In the genomic region with DNA sequence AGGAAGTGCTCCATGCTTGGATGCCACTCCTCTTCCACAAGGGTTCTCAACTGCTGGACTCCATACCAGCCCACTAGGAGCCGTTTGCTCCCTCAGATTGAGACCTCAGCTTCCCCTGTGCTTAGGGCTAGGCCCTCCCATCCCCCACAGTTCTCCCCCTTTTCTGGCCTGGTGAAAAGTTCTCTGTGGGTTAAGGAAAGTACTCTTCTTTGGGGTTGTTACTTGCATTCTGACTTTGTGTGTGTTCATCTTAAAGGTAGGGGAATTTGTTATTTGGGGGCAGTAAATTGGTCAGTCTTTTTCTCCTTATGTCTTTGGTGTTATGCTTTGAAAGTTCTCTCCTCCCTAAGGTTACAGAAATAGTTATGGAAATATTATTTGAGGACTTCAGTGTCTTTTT, we compare ENCODE assay signal across 15 cellular contexts. TPM values are rescaled to one million over a fixed set of nuclear protein-coding genes. Genes with fewer than 3 reads are reported as not detected.
DNase-seq lines count a peak whose midpoint lies in the region; ATAC-seq and TF ChIP-seq lines count a peak whose summit lies in the region.
"Had no signal": no experiment of that assay in that cellular context is flagged by ENCODE, and none has a peak within 500 bp of the region (broad histone marks: within the 10 kb centered on the region; RNA-seq: fewer than 3 reads in every experiment).

No MANE protein-coding gene starts in this region.

- H3K4me3 Mint-ChIP-seq in CD8-positive, alpha-beta T cell = no peak overlapping the region
- no peak overlapping the region for H3K4me3 Mint-ChIP-seq in endodermal cell
- no peak overlapping the region for H3K4me3 Mint-ChIP-seq in activated CD4-positive, alpha-beta memory T cell treated with anti-CD3 and anti-CD28 coated beads, Interleukin-2, amount 10 ng/mL, durations not matched to agents 7 days and 5 days
- H3K4me3 Mint-ChIP-seq: CD4-positive, CD25-positive, alpha-beta regulatory T cell; H9 had no signal

- H3K36me3 Mint-ChIP-seq in CD8-positive, alpha-beta T cell = no peaks in the 10 kb centered on the region
- no peaks in the 10 kb centered on the region for H3K36me3 Mint-ChIP-seq in endodermal cell (ENCODE audit: low read depth)
- no peaks in the 10 kb centered on the region for H3K36me3 Mint-ChIP-seq in activated CD4-positive, alpha-beta memory T cell treated with anti-CD3 and anti-CD28 coated beads, Interleukin-2, amount 10 ng/mL, durations not matched to agents 7 days and 5 days (ENCODE audit: low read depth)
- H3K36me3 Mint-ChIP-seq: CD4-positive, CD25-positive, alpha-beta regulatory T cell had no signal

- ATAC-seq in CD8-positive, alpha-beta T cell = no peak

- H3K36me3 ChIP-seq in CD8-positive, alpha-beta T cell (ENCODE audit: insufficient read depth, low read length) = no peaks in the 10 kb centered on the region
- H3K36me3 ChIP-seq in Loucy (ENCODE audit: insufficient read depth, low read length) (no peaks in the 10 kb centered on the region), endodermal cell (ENCODE audit: control insufficient read depth, insufficient read depth, low read length) (no peaks in the 10 kb centered on the region), osteoblast (ENCODE audit: insufficient read depth, low read length) (no peaks in the 10 kb centered on the region)
- H3K36me3 ChIP-seq: BE2C had no signal

- in situ Hi-C loops in ACHN (cut with HindIII; ENCODE audit: low pct_ligation_motif_present, low pct_unique_long_range_greater_than_20kb, low sequenced_read_pairs) = no loop called here

- no peaks in the 10 kb centered on the region for H3K9me3 Mint-ChIP-seq in CD8-positive, alpha-beta T cell
- no peaks in the 10 kb centered on the region for H3K9me3 Mint-ChIP-seq in endodermal cell
- H3K9me3 Mint-ChIP-seq in activated CD4-positive, alpha-beta memory T cell treated with anti-CD3 and anti-CD28 coated beads, Interleukin-2, amount 10 ng/mL, durations not matched to agents 7 days and 5 days = no peaks in the 10 kb centered on the region
- H3K9me3 Mint-ChIP-seq: H9 had no signal

- H3K4me1 Mint-ChIP-seq in CD8-positive, alpha-beta T cell (ENCODE audit: low read depth) = no peaks in the 10 kb centered on the region
- H3K4me1 Mint-ChIP-seq in endodermal cell = no peaks in the 10 kb centered on the region
- no peaks in the 10 kb centered on the region for H3K4me1 Mint-ChIP-seq in activated CD4-positive, alpha-beta memory T cell treated with anti-CD3 and anti-CD28 coated beads, Interleukin-2, amount 10 ng/mL, durations not matched to agents 7 days and 5 days
- H3K4me1 Mint-ChIP-seq: CD4-positive, CD25-positive, alpha-beta regulatory T cell; H9 had no signal

- H3K9me2 ChIP-seq in Loucy (replicated peaks; ENCODE audit: low read depth, low read length) = no peaks in the 10 kb centered on the region

- H3F3A ChIP-seq in Loucy (ENCODE audit: low read depth) = no peaks in the 10 kb centered on the region

- no peak for DNase-seq in CD8-positive, alpha-beta T cell
- DNase-seq in endodermal cell = no peak
- DNase-seq in osteoblast (ENCODE audit: insufficient read length, low spot score, missing footprints) = peak; percentile 79
- no peak for DNase-seq in ACHN
- no peak for DNase-seq in NCI-H2107 (lab: John Stamatoyannopoulos, UW)
- no peak for DNase-seq in AG08395 (ENCODE audit: low spot score)
- DNase-seq in activated CD4-positive, alpha-beta memory T cell treated with anti-CD3 and anti-CD28 coated beads, Interleukin-2, amount 10 ng/mL, durations not matched to agents 7 days and 5 days = no peak
- DNase-seq: 8988T; BE2C; C1 segment of cervical spinal cord; Caco-2; CD4-positive, CD25-positive, alpha-beta regulatory T cell; GOT3; H9 had no signal

- H3K9me3 ChIP-seq in CD8-positive, alpha-beta T cell (ENCODE audit: low read length) = no peaks in the 10 kb centered on the region
- H3K9me3 ChIP-seq in Loucy (ENCODE audit: insufficient read depth, low read depth, low read length) (no peaks in the 10 kb centered on the region), endodermal cell (ENCODE audit: control insufficient read depth, low read length) (no peaks in the 10 kb centered on the region), osteoblast (ENCODE audit: low read depth, low read length) (no peaks in the 10 kb centered on the region)
- H3K9me3 ChIP-seq: BE2C, Caco-2 had no signal

- H3K27me3 ChIP-seq in CD8-positive, alpha-beta T cell (ENCODE audit: insufficient read depth, low read length) = no peaks in the 10 kb centered on the region
- H3K27me3 ChIP-seq in Loucy (ENCODE audit: insufficient read depth, low read length, poor library complexity, severe bottlenecking) = no peaks in the 10 kb centered on the region
- no peaks in the 10 kb centered on the region for H3K27me3 ChIP-seq in endodermal cell (ENCODE audit: control insufficient read depth, insufficient read depth, low read length, poor library complexity, severe bottlenecking)
- no peaks in the 10 kb centered on the region for H3K27me3 ChIP-seq in osteoblast (ENCODE audit: insufficient read depth, low read length)
- H3K27me3 ChIP-seq: BE2C had no signal

- peak overlapping the region; percentile 2 for H3K27ac Mint-ChIP-seq in CD8-positive, alpha-beta T cell
- peak overlapping the region; percentile 3 for H3K27ac Mint-ChIP-seq in endodermal cell
- no peak overlapping the region for H3K27ac Mint-ChIP-seq in activated CD4-positive, alpha-beta memory T cell treated with anti-CD3 and anti-CD28 coated beads, Interleukin-2, amount 10 ng/mL, durations not matched to agents 7 days and 5 days
- H3K27ac Mint-ChIP-seq: CD4-positive, CD25-positive, alpha-beta regulatory T cell had no signal

- CTCF ChIA-PET in CD8-positive, alpha-beta T cell (lab: Charles Lee) = no interaction called here
- CTCF ChIA-PET in activated CD4-positive, alpha-beta memory T cell treated with anti-CD3 and anti-CD28 coated beads, Interleukin-2, amount 10 ng/mL, durations not matched to agents 7 days and 5 days (lab: Charles Lee) = interaction anchor here (0.8 kb wide), 1 partner anchor 469 kb away, joined by 3 read pairs; no protein-coding TSS in a partner anchor

- no peak overlapping the region for H3K4me3 ChIP-seq in CD8-positive, alpha-beta T cell (ENCODE audit: low read depth, low read length)
- no peak overlapping the region for H3K4me3 ChIP-seq in Loucy (ENCODE audit: low read length, poor library complexity, severe bottlenecking)
- H3K4me3 ChIP-seq in endodermal cell (ENCODE audit: low read length) = no peak overlapping the region
- no peak overlapping the region for H3K4me3 ChIP-seq in osteoblast (ENCODE audit: insufficient read depth, low read length)

- no peaks in the 10 kb centered on the region for H3K4me1 ChIP-seq in CD8-positive, alpha-beta T cell (ENCODE audit: insufficient read depth, low read length)
- H3K4me1 ChIP-seq in Loucy (ENCODE audit: insufficient read depth, low read length, poor library complexity, severe bottlenecking) = peaks cover 39% of the 10 kb centered on the region
- H3K4me1 ChIP-seq in endodermal cell (ENCODE audit: control insufficient read depth, insufficient read depth, low read length) = no peaks in the 10 kb centered on the region
- no peaks in the 10 kb centered on the region for H3K4me1 ChIP-seq in osteoblast (ENCODE audit: insufficient read depth, low read length)
- H3K4me1 ChIP-seq: BE2C, Caco-2 had no signal

- H3K79me2 ChIP-seq in Loucy (ENCODE audit: insufficient read depth, low read length) = no peaks in the 10 kb centered on the region
- H3K79me2 ChIP-seq in osteoblast (ENCODE audit: insufficient read depth, low read length) = no peaks in the 10 kb centered on the region

- no peak overlapping the region for H3K27ac ChIP-seq in CD8-positive, alpha-beta T cell (ENCODE audit: low read depth, low read length)
- H3K27ac ChIP-seq in endodermal cell (ENCODE audit: low read depth, low read length) (no peak overlapping the region), osteoblast (ENCODE audit: low read depth, low read length) (no peak overlapping the region)

- H3K9ac ChIP-seq in Loucy (ENCODE audit: low read depth, low read length, poor library complexity, severe bottlenecking) = no peak overlapping the region
- no peak overlapping the region for H3K9ac ChIP-seq in endodermal cell (ENCODE audit: extremely low read depth, low read length, poor library complexity, severe bottlenecking)

- TF ChIP-seq CTCF in CD8-positive, alpha-beta T cell (IDR thresholded peaks at IDR 0.05) = no peak
- TF ChIP-seq CTCF in Loucy (conservative IDR thresholded peaks at IDR 0.05; ENCODE audit: low read length) = no peak
- TF ChIP-seq CTCF in endodermal cell (conservative IDR thresholded peaks at IDR 0.05) = no peak
- TF ChIP-seq CTCF in osteoblast (IDR thresholded peaks at IDR 0.05; ENCODE audit: extremely low read depth, low read depth, low read length) = no peak

- POLR2A ChIA-PET in CD8-positive, alpha-beta T cell (lab: Charles Lee) = no interaction called here
- POLR2A ChIA-PET in activated CD4-positive, alpha-beta memory T cell treated with anti-CD3 and anti-CD28 coated beads, Interleukin-2, amount 10 ng/mL, durations not matched to agents 7 days and 5 days (lab: Charles Lee) = no interaction called here

- no peak overlapping the region for H2AFZ ChIP-seq in Loucy (ENCODE audit: low read length)
- no peak overlapping the region for H2AFZ ChIP-seq in osteoblast (ENCODE audit: low read length)

- peak overlapping the region; percentile 76 for H3K4me2 ChIP-seq in Loucy (ENCODE audit: low read depth, low read length, poor library complexity, severe bottlenecking)
- no peak overlapping the region for H3K4me2 ChIP-seq in osteoblast (ENCODE audit: insufficient read depth, low read length)

- intact Hi-C loops in CD8-positive, alpha-beta T cell (cut with DNase I, micrococcal nuclease) = no loop called here

- H3K27me3 Mint-ChIP-seq in CD8-positive, alpha-beta T cell (ENCODE audit: low read depth) = no peaks in the 10 kb centered on the region
- no peaks in the 10 kb centered on the region for H3K27me3 Mint-ChIP-seq in endodermal cell (ENCODE audit: insufficient read depth)
- H3K27me3 Mint-ChIP-seq in activated CD4-positive, alpha-beta memory T cell treated with anti-CD3 and anti-CD28 coated beads, Interleukin-2, amount 10 ng/mL, durations not matched to agents 7 days and 5 days = no peaks in the 10 kb centered on the region

- WGBS in endodermal cell (ENCODE audit: insufficient coverage in 1 of 2, insufficient read length in 1 of 2), 2 experiments = 60 to 97% methylated on average over 1 of the region's 1 CpG

- H4K20me1 ChIP-seq in Loucy (ENCODE audit: insufficient read depth, low read length, poor library complexity, severe bottlenecking) (no peaks in the 10 kb centered on the region), osteoblast (ENCODE audit: insufficient read depth, low read length) (no peaks in the 10 kb centered on the region)

RNA-seq across cellular contexts. Expression of a gene that starts 24.0 kb away (rescaled TPM):
- 10 to 100 TPM; 40.8 to 48.9 TPM for total RNA-seq in CD8-positive, alpha-beta T cell
- total RNA-seq in endodermal cell = 100 to 1,000 TPM; 188 to 216 TPM
- 90.5 TPM for polyA plus RNA-seq in endodermal cell (2013, experiment 1 of 2)
- 84.2 TPM for polyA plus RNA-seq in endodermal cell (2013, experiment 2 of 2)
- 98.8 and 101 TPM in 2 replicates for total RNA-seq in osteoblast
- 100 to 1,000 TPM; 132 to 136 TPM for total RNA-seq in activated CD4-positive, alpha-beta memory T cell treated with anti-CD3 and anti-CD28 coated beads, Interleukin-2, amount 10 ng/mL, durations not matched to agents 7 days and 5 days

RNA-seq across cellular contexts. Expression of a gene that starts 39.1 kb away (rescaled TPM):
- total RNA-seq in CD8-positive, alpha-beta T cell = 1 to 10 TPM; 8.6 to 9.1 TPM
- total RNA-seq in endodermal cell = 10 to 100 TPM; 30.8 to 35.5 TPM
- polyA plus RNA-seq in endodermal cell (2013, experiment 1 of 2) = 21.9 TPM
- polyA plus RNA-seq in endodermal cell (2013, experiment 2 of 2) = 17.2 TPM
- 6.5 and 6.9 TPM in 2 replicates for total RNA-seq in osteoblast
- total RNA-seq in activated CD4-positive, alpha-beta memory T cell treated with anti-CD3 and anti-CD28 coated beads, Interleukin-2, amount 10 ng/mL, durations not matched to agents 7 days and 5 days = 10 to 100 TPM in 1 of 2 experiments, 1 to 10 TPM in 1; 8.6 to 12.4 TPM

RNA-seq across cellular contexts. Expression of a gene that starts 39.2 kb away (rescaled TPM):
- total RNA-seq in CD8-positive, alpha-beta T cell = 10 to 100 TPM; 23.7 to 27.0 TPM
- total RNA-seq in endodermal cell (10 to 100 TPM; 47.3 to 47.6 TPM), osteoblast (25.0 and 33.3 TPM in 2 replicates)
- 38.6 TPM for polyA plus RNA-seq in endodermal cell (2013, experiment 1 of 2)
- 33.5 TPM for polyA plus RNA-seq in endodermal cell (2013, experiment 2 of 2)
- total RNA-seq in activated CD4-positive, alpha-beta memory T cell treated with anti-CD3 and anti-CD28 coated beads, Interleukin-2, amount 10 ng/mL, durations not matched to agents 7 days and 5 days = 10 to 100 TPM; 35.5 to 38.3 TPM
